In genomic region chr9:85742630-85742928, GRCh38 we compare ENCODE assay signal across 8 cellular contexts. TPM values are rescaled to one million over a fixed set of nuclear protein-coding genes. Genes with fewer than 3 reads are reported as not detected.
A peak's percentile ranks its signal among the peaks of the same experiment; 100 is the strongest.
DNase-seq lines count a peak whose midpoint lies in the region; ATAC-seq and TF ChIP-seq lines count a peak whose summit lies in the region.

No MANE protein-coding gene starts in this region.

- no peaks in the 10 kb centered on the region for H3K9me3 ChIP-seq in thymus (ENCODE audit: control insufficient read depth)

- ATAC-seq in HG02938 (IDR thresholded peaks at IDR 0.05; ENCODE audit: unreplicated experiment) (peak; percentile 6), GM21367 (IDR thresholded peaks at IDR 0.05; ENCODE audit: unreplicated experiment) (no peak), GM21526 (IDR thresholded peaks at IDR 0.05; ENCODE audit: low FRiP score, unreplicated experiment) (no peak)
- peak; percentile 17 for ATAC-seq in activated naive CD8-positive, alpha-beta T cell treated with anti-CD3 and anti-CD28 coated beads, Interleukin-2, amount 50 U/mL, for 24 hours

- TF ChIP-seq CTCF in kidney epithelial cell (IDR thresholded peaks at IDR 0.05; ENCODE audit: insufficient read depth, low read length, poor library complexity, severe bottlenecking) = no peak

- no peaks in the 10 kb centered on the region for H3K9me3 Mint-ChIP-seq in activated naive CD8-positive, alpha-beta T cell treated with anti-CD3 and anti-CD28 coated beads, Interleukin-2, amount 50 U/mL, for 24 hours

- DNase-seq in AML-193 (lab: John Stamatoyannopoulos, UW) (peak; percentile 23 to 24), kidney epithelial cell (ENCODE audit: low read depth) (no peak), Ammon's horn (ENCODE audit: low spot score) (no peak)
- no peak for DNase-seq in activated naive CD8-positive, alpha-beta T cell treated with anti-CD3 and anti-CD28 coated beads, Interleukin-2, amount 50 U/mL, for 24 hours

- H3K36me3 ChIP-seq in kidney epithelial cell (ENCODE audit: control insufficient read depth, insufficient read depth, low read length) (no peaks in the 10 kb centered on the region), thymus (ENCODE audit: control insufficient read depth, insufficient read depth) (no peaks in the 10 kb centered on the region)

- H3K4me1 ChIP-seq in thymus (ENCODE audit: control insufficient read depth, insufficient read depth, low read length) = no peaks in the 10 kb centered on the region

- no peak overlapping the region for H3K27ac ChIP-seq in thymus (ENCODE audit: low read depth)

- H3K4me3 ChIP-seq in kidney epithelial cell (ENCODE audit: low read depth, low read length) (peak overlapping the region; percentile 67), thymus (ENCODE audit: low read length) (peak overlapping the region; percentile 84)

- H3K36me3 Mint-ChIP-seq in activated naive CD8-positive, alpha-beta T cell treated with anti-CD3 and anti-CD28 coated beads, Interleukin-2, amount 50 U/mL, for 24 hours (ENCODE audit: low read depth) = no peaks in the 10 kb centered on the region

- peaks cover 37% of the 10 kb centered on the region for H3K4me1 Mint-ChIP-seq in activated naive CD8-positive, alpha-beta T cell treated with anti-CD3 and anti-CD28 coated beads, Interleukin-2, amount 50 U/mL, for 24 hours

- H3K27me3 Mint-ChIP-seq in activated naive CD8-positive, alpha-beta T cell treated with anti-CD3 and anti-CD28 coated beads, Interleukin-2, amount 50 U/mL, for 24 hours = no peaks in the 10 kb centered on the region

- 15% methylated on average over 3 of the region's 3 CpGs for WGBS in thymus

- peak overlapping the region; percentile 88 for H3K27ac Mint-ChIP-seq in activated naive CD8-positive, alpha-beta T cell treated with anti-CD3 and anti-CD28 coated beads, Interleukin-2, amount 50 U/mL, for 24 hours

- no peaks in the 10 kb centered on the region for H3K27me3 ChIP-seq in kidney epithelial cell (ENCODE audit: control insufficient read depth, insufficient read depth, low read length)
- H3K27me3 ChIP-seq in thymus (ENCODE audit: control insufficient read depth, insufficient read depth) = no peaks in the 10 kb centered on the region

- peak overlapping the region; percentile 83 for H3K4me3 Mint-ChIP-seq in activated naive CD8-positive, alpha-beta T cell treated with anti-CD3 and anti-CD28 coated beads, Interleukin-2, amount 50 U/mL, for 24 hours

RNA-seq across cellular contexts. Expression of gene AGTPBP1, which starts 0.8 kb away (rescaled TPM):
- total RNA-seq in kidney epithelial cell = 18.2 and 21.8 TPM in 2 replicates
- 15.9 TPM for polyA plus RNA-seq in thymus

Comparison
In these comparisons a context has a peak if more than half of its experiments do, and no peak if none do; other contexts are left out.
1. DNase-seq: peak in AML-193 (2 of 2); none in activated naive CD8-positive, alpha-beta T cell treated with anti-CD3 and anti-CD28 coated beads, Interleukin-2, amount 50 U/mL, for 24 hours (single experiment), kidney epithelial cell (single experiment) and Ammon's horn (single experiment).
2. ATAC-seq: peak in HG02938 (single experiment) and activated naive CD8-positive, alpha-beta T cell treated with anti-CD3 and anti-CD28 coated beads, Interleukin-2, amount 50 U/mL, for 24 hours (single experiment); none in GM21367 (single experiment) and GM21526 (single experiment).